1 cellular context compared by ENCODE assay signal in genomic region chr17:19329136-19329535, GRCh38.
TF ChIP-seq lines count a peak whose summit lies in the region.

No MANE protein-coding gene starts in this region.

TF ChIP-seq in IMR-90, 13 proteins besides CTCF, POLR2A, EP300 and RAD21:
- no peak for TF ChIP-seq MAZ (IDR thresholded peaks at IDR 0.05; ENCODE audit: borderline replicate concordance, low read depth, low read length)
- no peak for TF ChIP-seq MAFK (IDR thresholded peaks at IDR 0.05; ENCODE audit: low read depth, low read length)
- no peak for TF ChIP-seq MXI1 (IDR thresholded peaks at IDR 0.05; ENCODE audit: borderline replicate concordance, low read depth, low read length)
- TF ChIP-seq FOS (IDR thresholded peaks at IDR 0.05; ENCODE audit: low read depth, low read length) = no peak
- no peak for TF ChIP-seq USF2 (IDR thresholded peaks at IDR 0.05; ENCODE audit: low read depth, low read length)
- TF ChIP-seq ELK1 (IDR thresholded peaks at IDR 0.05; ENCODE audit: borderline replicate concordance, low read depth, low read length) = no peak
- no peak for TF ChIP-seq BHLHE40 (IDR thresholded peaks at IDR 0.05; ENCODE audit: low read depth, low read length)
- no peak for TF ChIP-seq CHD1 (IDR thresholded peaks at IDR 0.05; ENCODE audit: low read depth, low read length)
- TF ChIP-seq CEBPB (IDR thresholded peaks at IDR 0.05; ENCODE audit: low read depth, low read length) = no peak
- no peak for TF ChIP-seq NFE2L2 (IDR thresholded peaks at IDR 0.05; ENCODE audit: low read depth, low read length)
- TF ChIP-seq SMC3 (IDR thresholded peaks at IDR 0.05; ENCODE audit: low read depth, low read length) = no peak
- no peak for TF ChIP-seq RCOR1 (IDR thresholded peaks at IDR 0.05; ENCODE audit: insufficient replicate concordance, low read length)
- TF ChIP-seq RFX5 (IDR thresholded peaks at IDR 0.05; ENCODE audit: low read depth, low read length) = no peak
